ENCODE assay signal across 2 cellular contexts in the genomic region with DNA sequence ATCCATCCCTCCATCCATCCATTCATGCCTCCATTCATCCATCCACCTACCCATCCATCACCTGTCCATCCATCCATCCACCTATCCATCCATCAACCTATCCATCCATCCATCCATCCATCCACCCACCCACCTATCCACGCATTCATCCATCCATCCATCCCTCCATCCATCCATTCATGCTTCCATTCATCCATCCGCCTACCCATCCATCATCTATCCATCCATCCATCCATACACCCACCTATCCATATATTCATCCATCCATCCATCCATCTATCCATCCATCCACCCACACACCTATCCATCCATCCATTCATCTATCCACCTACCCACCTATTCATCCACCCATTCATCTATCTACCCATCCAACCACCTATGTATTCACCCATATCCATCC.
TF ChIP-seq lines count a peak whose summit lies in the region.

No MANE protein-coding gene starts in this region.

TF ChIP-seq in GM12891, 5 proteins besides CTCF, POLR2A, EP300 and RAD21 (continued from another document):
- TF ChIP-seq SPI1 (IDR thresholded peaks at IDR 0.05; ENCODE audit: low read depth, low read length) (no peak), PAX5 (IDR thresholded peaks at IDR 0.05; ENCODE audit: insufficient read depth, low read length, severe bottlenecking) (no peak)
TF ChIP-seq in GM12891: peak in this region for 0.

TF ChIP-seq in GM12878, 131 proteins besides CTCF, POLR2A, EP300 and RAD21 (continued from another document):
- TF ChIP-seq ZNF384 (IDR thresholded peaks at IDR 0.05; ENCODE audit: borderline replicate concordance, low read depth, low read length), result no peak
- TF ChIP-seq, protein P1, sequence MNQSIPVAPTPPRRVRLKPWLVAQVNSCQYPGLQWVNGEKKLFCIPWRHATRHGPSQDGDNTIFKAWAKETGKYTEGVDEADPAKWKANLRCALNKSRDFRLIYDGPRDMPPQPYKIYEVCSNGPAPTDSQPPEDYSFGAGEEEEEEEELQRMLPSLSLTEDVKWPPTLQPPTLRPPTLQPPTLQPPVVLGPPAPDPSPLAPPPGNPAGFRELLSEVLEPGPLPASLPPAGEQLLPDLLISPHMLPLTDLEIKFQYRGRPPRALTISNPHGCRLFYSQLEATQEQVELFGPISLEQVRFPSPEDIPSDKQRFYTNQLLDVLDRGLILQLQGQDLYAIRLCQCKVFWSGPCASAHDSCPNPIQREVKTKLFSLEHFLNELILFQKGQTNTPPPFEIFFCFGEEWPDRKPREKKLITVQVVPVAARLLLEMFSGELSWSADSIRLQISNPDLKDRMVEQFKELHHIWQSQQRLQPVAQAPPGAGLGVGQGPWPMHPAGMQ (IDR thresholded peaks at IDR 0.05; ENCODE audit: borderline replicate concordance), result no peak
- TF ChIP-seq MEF2B (IDR thresholded peaks at IDR 0.05; ENCODE audit: partially characterized antibody, poor library complexity, severe bottlenecking), result no peak
- TF ChIP-seq BMI1 (IDR thresholded peaks at IDR 0.05; ENCODE audit: borderline replicate concordance), result no peak
- TF ChIP-seq CEBPB (IDR thresholded peaks at IDR 0.05; ENCODE audit: borderline replicate concordance in 1 of 2, low read depth in 2 of 2, low read length in 2 of 2), result no peak
- no peak for TF ChIP-seq ASH2L (IDR thresholded peaks at IDR 0.05; ENCODE audit: borderline replicate concordance, low read depth)
- no peak for TF ChIP-seq SMC3 (IDR thresholded peaks at IDR 0.05; ENCODE audit: borderline replicate concordance, low read length)
- TF ChIP-seq ESRRA (IDR thresholded peaks at IDR 0.05; ENCODE audit: low read length), result no peak
- no peak for TF ChIP-seq NRF1 (conservative IDR thresholded peaks at IDR 0.05; ENCODE audit: low read depth, low read length)
